In the genomic region with DNA sequence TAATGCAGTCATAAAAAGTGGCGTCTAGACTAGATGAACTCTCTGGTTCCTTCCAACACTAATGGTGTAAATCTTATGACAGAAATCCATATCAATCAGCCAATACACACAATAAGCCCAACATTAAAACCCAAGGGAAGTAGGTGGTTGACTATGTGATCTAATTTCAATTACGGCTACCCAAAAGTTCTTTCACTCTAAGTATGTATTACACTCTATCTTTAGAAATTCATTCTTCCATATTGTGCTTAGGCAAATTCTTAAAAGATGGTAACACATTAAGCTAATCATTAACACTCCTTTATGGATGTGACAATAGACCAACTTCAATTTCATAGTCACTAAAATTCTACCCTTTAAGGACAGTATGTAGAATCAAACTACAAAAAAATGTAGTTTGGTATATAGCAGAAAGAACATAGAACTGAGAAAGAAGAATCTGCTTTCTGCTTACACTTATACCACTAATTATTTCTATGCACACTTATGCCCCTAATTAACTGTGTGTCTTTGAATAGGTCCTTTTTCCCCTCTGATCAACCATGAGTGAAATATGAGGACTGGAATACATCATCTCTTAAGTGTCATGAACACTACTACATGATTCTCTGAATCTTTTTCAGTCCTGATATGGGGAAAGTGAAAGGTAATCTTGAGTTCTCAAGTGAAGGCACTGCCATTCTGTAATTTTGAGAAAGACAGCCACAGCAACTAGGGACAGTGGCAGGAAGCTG, we compare ENCODE assay signal across 19 cellular contexts.
"Had no signal": no experiment of that assay in that cellular context is flagged by ENCODE, and none has a peak within 500 bp of the region (broad histone marks: within the 10 kb centered on the region; RNA-seq: fewer than 3 reads in every experiment).

No MANE protein-coding gene starts in this region.

- DNase-seq: activated T-cell treated with anti-CD3 and anti-CD28 coated beads, Interleukin-2, amount 50 U/mL, for 1 hour; adrenal gland; brain microvascular endothelial cell; caudate nucleus; effector CD4-positive, alpha-beta T cell; heart right ventricle; islet precursor cell; left cardiac atrium; ovary; stimulated activated CD4-positive, alpha-beta T cell treated with anti-CD3 and anti-CD28 coated beads, Interleukin-4, amount 100 ng/mL, for 4 hours; stimulated activated naive CD8-positive, alpha-beta T cell treated with anti-CD3 and anti-CD28 coated beads, Interleukin-15, Interleukin-2, amounts not matched to agents 100 U/mL and 50 U/mL, for 24 hours; substantia nigra; thyroid gland; upper lobe of right lung had no signal

- H3K27ac ChIP-seq: adrenal gland, ascending aorta, brain microvascular endothelial cell, heart right ventricle, neutrophil, ovary, prostate gland, thyroid gland, upper lobe of right lung had no signal

- H3K27me3 ChIP-seq: adrenal gland, ascending aorta, brain microvascular endothelial cell, neutrophil, ovary, thyroid gland, upper lobe of right lung had no signal

- H3K36me3 ChIP-seq: adrenal gland, ascending aorta, brain microvascular endothelial cell, heart right ventricle, neutrophil, ovary, prostate gland, thyroid gland, upper lobe of right lung had no signal

- H3K4me3 ChIP-seq: adrenal gland, ascending aorta, heart right ventricle, ovary, prostate gland, thyroid gland, upper lobe of right lung had no signal

- H3K9me3 ChIP-seq: adrenal gland, ascending aorta, neutrophil, ovary, prostate gland, thyroid gland, upper lobe of right lung had no signal

- H3K4me1 ChIP-seq: adrenal gland, ascending aorta, heart right ventricle, prostate gland, thyroid gland, upper lobe of right lung had no signal

- ATAC-seq: activated T-helper 17 cell treated with anti-CD3 and anti-CD28 coated beads, Interleukin-2, amount 50 U/mL, for 72 hours; heart right ventricle; left cardiac atrium; natural killer cell treated with Interleukin-12 subunit alpha and Interleukin-12 subunit beta and Interleukin-15 and Interleukin-18, amount 100 ng/mL, for 72 hours; stimulated activated naive CD8-positive, alpha-beta T cell treated with anti-CD3 and anti-CD28 coated beads, Interleukin-15, Interleukin-2, amounts not matched to agents 100 U/mL and 50 U/mL, for 24 hours; upper lobe of right lung had no signal
